ENCODE assay signal across 15 cellular contexts in genomic region chr10:29595146-29595545, GRCh38. TPM values are rescaled to one million over a fixed set of nuclear protein-coding genes. Genes with fewer than 3 reads are reported as not detected.
A peak's percentile ranks its signal among the peaks of the same experiment; 100 is the strongest.
DNase-seq lines count a peak whose midpoint lies in the region; ATAC-seq and TF ChIP-seq lines count a peak whose summit lies in the region.
"Had no signal": no experiment of that assay in that cellular context is flagged by ENCODE, and none has a peak within 500 bp of the region (broad histone marks: within the 10 kb centered on the region; RNA-seq: fewer than 3 reads in every experiment).

No MANE protein-coding gene starts in this region.

- in situ Hi-C loops in ACHN (cut with HindIII; ENCODE audit: low pct_ligation_motif_present, low pct_unique_long_range_greater_than_20kb, low sequenced_read_pairs), result no loop called here

- H3K27ac ChIP-seq in CD4-positive, alpha-beta T cell (ENCODE audit: low read depth, low read length), result no peak overlapping the region
- H3K27ac ChIP-seq in ascending aorta, result peak overlapping the region; percentile 79 to 87
- peak overlapping the region; percentile 20 for H3K27ac ChIP-seq in muscle layer of colon (ENCODE audit: low read depth, low read length)
- peak overlapping the region; percentile 59 for H3K27ac ChIP-seq in skeletal muscle tissue (ENCODE audit: low read depth, low read length)
- H3K27ac ChIP-seq: BLaER1 had no signal

- CTCF ChIA-PET in CD4-positive, alpha-beta T cell (lab: Charles Lee), result no interaction called here

- H3K9ac ChIP-seq in muscle layer of colon (ENCODE audit: low read length), result no peak overlapping the region
- H3K9ac ChIP-seq in skeletal muscle tissue (ENCODE audit: low read depth in 1 of 3, low read length in 3 of 3), result peak overlapping the region in 1 of 3 donors; percentile 34
- H3K9ac ChIP-seq: BLaER1 had no signal

- intact Hi-C loops in CD4-positive, alpha-beta T cell (cut with DNase I, micrococcal nuclease), result no loop called here
- intact Hi-C loops in ascending aorta (cut with DNase I), result no loop called here

- H3K36me3 Mint-ChIP-seq in CD4-positive, alpha-beta T cell (ENCODE audit: low read depth), result no peaks in the 10 kb centered on the region
- H3K36me3 Mint-ChIP-seq: CD8-positive, alpha-beta memory T cell had no signal

- H3K9me3 ChIP-seq in CD4-positive, alpha-beta T cell (ENCODE audit: control insufficient read depth, low read length), result no peaks in the 10 kb centered on the region
- H3K9me3 ChIP-seq in ascending aorta (no peaks in the 10 kb centered on the region), muscle layer of colon (ENCODE audit: low read length) (no peaks in the 10 kb centered on the region), skeletal muscle tissue (ENCODE audit: control insufficient read depth in 3 of 3, low read length in 3 of 3) (no peaks in the 10 kb centered on the region)
- H3K9me3 ChIP-seq: BLaER1 had no signal

- no peaks in the 10 kb centered on the region for H3K27me3 ChIP-seq in CD4-positive, alpha-beta T cell (ENCODE audit: control insufficient read depth, insufficient read depth, low read length)
- H3K27me3 ChIP-seq in ascending aorta (no peaks in the 10 kb centered on the region), muscle layer of colon (ENCODE audit: control insufficient read depth in 1 of 2, insufficient read depth in 2 of 2, low read length in 2 of 2) (no peaks in the 10 kb centered on the region), skeletal muscle tissue (ENCODE audit: control insufficient read depth in 3 of 3, insufficient read depth in 3 of 3, low read length in 3 of 3) (no peaks in the 10 kb centered on the region)
- H3K27me3 ChIP-seq: BLaER1 had no signal

- H3K4me1 ChIP-seq in ascending aorta, result peaks cover 4 to 58% of the 10 kb centered on the region in 2 donors
- H3K4me1 ChIP-seq in muscle layer of colon (ENCODE audit: insufficient read depth, low read length), result peaks cover 80% of the 10 kb centered on the region
- H3K4me1 ChIP-seq in skeletal muscle tissue (ENCODE audit: control insufficient read depth in 3 of 3, insufficient read depth in 3 of 3, low read length in 3 of 3), result peaks cover 71 to 83% (median 81%) of the 10 kb centered on the region in 3 donors

- no peak for TF ChIP-seq CTCF in CD4-positive, alpha-beta T cell (IDR thresholded peaks at IDR 0.05)
- no peak for TF ChIP-seq CTCF in ascending aorta (IDR thresholded peaks at IDR 0.05)

- POLR2A ChIA-PET in CD4-positive, alpha-beta T cell (lab: Charles Lee), result interaction anchor here (0.8 kb wide), 1 partner anchor 141 kb away, joined by 3 read pairs; no protein-coding TSS in a partner anchor

- H3K4me1 Mint-ChIP-seq in CD4-positive, alpha-beta T cell (ENCODE audit: low read depth), result peaks cover 22% of the 10 kb centered on the region

- H3K4me3 Mint-ChIP-seq in CD4-positive, alpha-beta T cell, result no peak overlapping the region
- H3K4me3 Mint-ChIP-seq: CD8-positive, alpha-beta memory T cell had no signal

- no peak for DNase-seq in CD4-positive, alpha-beta T cell
- DNase-seq in ascending aorta (ENCODE audit: low spot score in 2 of 2) (no peak), NCI-H446 treated with DMSO at 0.1 percent for 48 hours (lab: John Stamatoyannopoulos, UW) (no peak), ACHN (no peak), NCI-H1048 (lab: John Stamatoyannopoulos, UW) (no peak)
- DNase-seq: CD8-positive, alpha-beta memory T cell; NCI-H1105; NCI-H2081 treated with DMSO at 0.1 percent for 48 hours; NCI-H748 treated with DMSO at 0.1 percent for 48 hours; NK-92 treated with Interleukin-12 subunit alpha and Interleukin-12 subunit beta, amount 100 ng/mL, for 24 hours; SHP77 had no signal

- no peak for ATAC-seq in CD4-positive, alpha-beta T cell (ENCODE audit: poor library complexity)
- ATAC-seq: K562 had no signal

- H3K4me3 ChIP-seq in ascending aorta (no peak overlapping the region), muscle layer of colon (ENCODE audit: low read depth in 1 of 2, low read length in 2 of 2) (no peak overlapping the region), skeletal muscle tissue (ENCODE audit: low read length in 3 of 3) (no peak overlapping the region)
- H3K4me3 ChIP-seq: BLaER1, K562 had no signal

- H3K9me3 Mint-ChIP-seq in CD4-positive, alpha-beta T cell, result no peaks in the 10 kb centered on the region
- H3K9me3 Mint-ChIP-seq: CD8-positive, alpha-beta memory T cell had no signal

- H3K36me3 ChIP-seq in ascending aorta (no peaks in the 10 kb centered on the region), muscle layer of colon (ENCODE audit: insufficient read depth, low read length) (peaks cover 11% of the 10 kb centered on the region), skeletal muscle tissue (ENCODE audit: control insufficient read depth in 3 of 3, insufficient read depth in 3 of 3, low read length in 3 of 3) (peaks cover 0 to 3% (median 2%) of the 10 kb centered on the region in 3 donors)
- H3K36me3 ChIP-seq: BLaER1 had no signal

- H3K27me3 Mint-ChIP-seq in CD4-positive, alpha-beta T cell, result no peaks in the 10 kb centered on the region

- H3K27ac Mint-ChIP-seq in CD4-positive, alpha-beta T cell, result peak overlapping the region; percentile 25
- H3K27ac Mint-ChIP-seq: CD8-positive, alpha-beta memory T cell had no signal

RNA-seq across cellular contexts. Expression of gene SVIL, which starts 39.6 kb away (rescaled TPM):
- 10 to 100 TPM; 38.5 to 40.3 TPM for total RNA-seq in CD4-positive, alpha-beta T cell
- total RNA-seq in ascending aorta (94.7 TPM), skeletal muscle tissue (153 TPM)
